Comparison of ENCODE assay signal across 13 cellular contexts in genomic region chr11:117375960-117376359, GRCh38.
"Had no signal": no experiment of that assay in that cellular context is flagged by ENCODE, and none has a peak within 500 bp of the region (broad histone marks: within the 10 kb centered on the region; RNA-seq: fewer than 3 reads in every experiment).

No MANE protein-coding gene starts in this region.

- DNase-seq: activated CD4-positive, alpha-beta memory T cell treated with anti-CD3 and anti-CD28 coated beads, Interleukin-2, amount 10 ng/mL, durations not matched to agents 7 days and 5 days; activated naive CD8-positive, alpha-beta T cell treated with anti-CD3 and anti-CD28 coated beads, Interleukin-2, amount 50 U/mL, for 24 hours; activated T-cell treated with anti-CD3 and anti-CD28 coated beads, Interleukin-2, amount 50 U/mL, for 72 hours; dermis blood vessel endothelial cell; hippocampal formation; kidney glomerular epithelial cell; pancreas; retina; stimulated activated CD4-positive, alpha-beta T cell treated with anti-CD3 and anti-CD28 coated beads, Interleukin-4, amount 100 ng/mL, for 1 hour; stimulated activated CD8-positive, alpha-beta memory T cell treated with anti-CD3 and anti-CD28 coated beads, Interleukin-4, amount 100 ng/mL, for 48 hours; stimulated activated naive CD8-positive, alpha-beta T cell treated with anti-CD3 and anti-CD28 coated beads, Interleukin-15, amount 100 ng/mL, for 72 hours; testis; upper lobe of right lung had no signal

- ATAC-seq: activated naive CD8-positive, alpha-beta T cell treated with anti-CD3 and anti-CD28 coated beads, Interleukin-2, amount 50 U/mL, for 24 hours; activated T-cell treated with anti-CD3 and anti-CD28 coated beads, Interleukin-2, amount 50 U/mL, for 72 hours; pancreas; stimulated activated naive CD8-positive, alpha-beta T cell treated with anti-CD3 and anti-CD28 coated beads, Interleukin-15, amount 100 ng/mL, for 72 hours; upper lobe of right lung had no signal
